In the genomic region with DNA sequence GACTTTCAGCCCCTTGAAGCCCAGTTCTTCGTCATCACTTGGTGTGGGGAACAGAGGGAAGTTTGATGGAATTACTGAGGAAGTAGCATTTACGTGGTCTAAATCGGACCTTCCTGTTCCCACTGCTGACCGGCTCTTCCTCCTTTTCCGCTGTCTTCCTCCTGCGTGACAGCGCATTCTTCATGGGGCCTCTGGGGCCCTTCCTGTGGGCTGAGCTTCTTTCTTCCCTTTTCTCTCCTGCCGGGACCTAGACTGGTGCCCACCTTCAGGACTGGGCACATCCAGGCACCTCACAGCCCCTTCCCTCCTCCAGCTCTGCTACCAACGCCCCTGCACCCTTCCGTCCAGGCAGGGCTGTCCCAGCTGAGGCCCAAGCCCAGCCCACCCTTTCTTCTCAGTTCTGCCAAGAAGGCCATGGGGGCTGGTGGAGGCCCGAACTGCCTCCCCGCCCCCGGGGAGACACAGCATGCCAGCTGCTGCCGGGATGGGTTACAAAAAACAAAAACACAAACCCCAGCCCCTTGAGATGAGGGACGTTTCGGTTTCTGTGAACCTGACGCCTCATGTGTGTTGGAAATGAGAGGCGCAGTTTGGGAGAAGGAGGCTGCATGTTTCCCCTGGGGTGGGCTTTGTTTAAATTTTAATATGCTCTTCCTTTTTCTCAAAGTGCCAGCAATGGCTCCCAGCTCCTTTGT, we compare ENCODE assay signal across 12 cellular contexts. TPM values are rescaled to one million over a fixed set of nuclear protein-coding genes. Genes with fewer than 3 reads are reported as not detected.
DNase-seq lines count a peak whose midpoint lies in the region; ATAC-seq and TF ChIP-seq lines count a peak whose summit lies in the region.
"Had no signal": no experiment of that assay in that cellular context is flagged by ENCODE, and none has a peak within 500 bp of the region (broad histone marks: within the 10 kb centered on the region; RNA-seq: fewer than 3 reads in every experiment).

No MANE protein-coding gene starts in this region.

- H3K27ac Mint-ChIP-seq in activated CD4-positive, alpha-beta memory T cell treated with anti-CD3 and anti-CD28 coated beads for 36 hours: no peak overlapping the region
- H3K27ac Mint-ChIP-seq in activated CD4-positive, alpha-beta memory T cell treated with anti-CD3 and anti-CD28 coated beads, Interleukin-2, amount 10 ng/mL, durations not matched to agents 7 days and 5 days: no peak overlapping the region
- H3K27ac Mint-ChIP-seq in endodermal cell: peak overlapping the region; percentile 44
- H3K27ac Mint-ChIP-seq: activated T-helper 1 cell treated with anti-CD3 and anti-CD28 coated beads, Interleukin-12 subunit alpha, Interleukin-12 subunit beta, Interleukin-2, Interleukin-4 antibody, amounts not matched to agents 30 ng/mL and 10 ng/mL and 1 ng/mL, durations not matched to agents 14 hours and 24 hours and 36 hours had no signal

- DNase-seq in activated CD4-positive, alpha-beta memory T cell treated with anti-CD3 and anti-CD28 coated beads for 36 hours: peak; percentile 3
- DNase-seq in activated CD4-positive, alpha-beta memory T cell treated with anti-CD3 and anti-CD28 coated beads, Interleukin-2, amount 10 ng/mL, durations not matched to agents 7 days and 5 days: no peak
- DNase-seq in endodermal cell: no peak
- peak; percentile 57 for DNase-seq in mesenteric fat pad (ENCODE audit: low spot score)
- peak; percentile 29 to 69 for DNase-seq in tibial artery
- DNase-seq in NCI-H510A (lab: John Stamatoyannopoulos, UW): no peak
- no peak for DNase-seq in cerebellar cortex (ENCODE audit: low spot score)
- DNase-seq: stimulated activated CD4-positive, alpha-beta T cell treated with anti-CD3 and anti-CD28 coated beads, Interleukin-15, amount 100 ng/mL, for 24 hours; stimulated activated naive CD8-positive, alpha-beta T cell treated with anti-CD3 and anti-CD28 coated beads, Interleukin-15, Interleukin-2, amounts not matched to agents 100 U/mL and 50 U/mL, for 24 hours had no signal

- H3K27me3 Mint-ChIP-seq in activated CD4-positive, alpha-beta memory T cell treated with anti-CD3 and anti-CD28 coated beads for 36 hours: no peaks in the 10 kb centered on the region
- H3K27me3 Mint-ChIP-seq in activated CD4-positive, alpha-beta memory T cell treated with anti-CD3 and anti-CD28 coated beads, Interleukin-2, amount 10 ng/mL, durations not matched to agents 7 days and 5 days: no peaks in the 10 kb centered on the region
- no peaks in the 10 kb centered on the region for H3K27me3 Mint-ChIP-seq in endodermal cell (ENCODE audit: insufficient read depth)
- H3K27me3 Mint-ChIP-seq: central memory CD8-positive, alpha-beta T cell had no signal

- H3K4me3 ChIP-seq in endodermal cell (ENCODE audit: low read length): no peak overlapping the region
- no peak overlapping the region for H3K4me3 ChIP-seq in tibial artery

- CTCF ChIA-PET in activated CD4-positive, alpha-beta memory T cell treated with anti-CD3 and anti-CD28 coated beads for 36 hours (lab: Charles Lee): no interaction called here
- CTCF ChIA-PET in activated CD4-positive, alpha-beta memory T cell treated with anti-CD3 and anti-CD28 coated beads, Interleukin-2, amount 10 ng/mL, durations not matched to agents 7 days and 5 days (lab: Charles Lee): no interaction called here

- H3K36me3 ChIP-seq in endodermal cell (ENCODE audit: control insufficient read depth, insufficient read depth, low read length) (no peaks in the 10 kb centered on the region), tibial artery (no peaks in the 10 kb centered on the region)

- H3K4me1 Mint-ChIP-seq in activated CD4-positive, alpha-beta memory T cell treated with anti-CD3 and anti-CD28 coated beads for 36 hours (ENCODE audit: low read depth): peaks cover 42% of the 10 kb centered on the region
- H3K4me1 Mint-ChIP-seq in activated CD4-positive, alpha-beta memory T cell treated with anti-CD3 and anti-CD28 coated beads, Interleukin-2, amount 10 ng/mL, durations not matched to agents 7 days and 5 days: peaks cover 39% of the 10 kb centered on the region
- peaks cover 18% of the 10 kb centered on the region for H3K4me1 Mint-ChIP-seq in endodermal cell

- no peaks in the 10 kb centered on the region for H3K9me3 Mint-ChIP-seq in activated CD4-positive, alpha-beta memory T cell treated with anti-CD3 and anti-CD28 coated beads for 36 hours
- H3K9me3 Mint-ChIP-seq in activated CD4-positive, alpha-beta memory T cell treated with anti-CD3 and anti-CD28 coated beads, Interleukin-2, amount 10 ng/mL, durations not matched to agents 7 days and 5 days: no peaks in the 10 kb centered on the region
- H3K9me3 Mint-ChIP-seq in endodermal cell: no peaks in the 10 kb centered on the region
- H3K9me3 Mint-ChIP-seq: activated T-helper 1 cell treated with anti-CD3 and anti-CD28 coated beads, Interleukin-12 subunit alpha, Interleukin-12 subunit beta, Interleukin-2, Interleukin-4 antibody, amounts not matched to agents 30 ng/mL and 10 ng/mL and 1 ng/mL, durations not matched to agents 14 hours and 24 hours and 36 hours; central memory CD8-positive, alpha-beta T cell had no signal

- H3K27me3 ChIP-seq in endodermal cell (ENCODE audit: control insufficient read depth, insufficient read depth, low read length, poor library complexity, severe bottlenecking): no peaks in the 10 kb centered on the region
- no peaks in the 10 kb centered on the region for H3K27me3 ChIP-seq in tibial artery

- intact Hi-C loops in activated CD4-positive, alpha-beta memory T cell treated with anti-CD3 and anti-CD28 coated beads for 36 hours (cut with micrococcal nuclease): no loop called here
- intact Hi-C loops in tibial artery (cut with DNase I; ENCODE audit: low total_unique reads): no loop called here

- POLR2A ChIA-PET in activated CD4-positive, alpha-beta memory T cell treated with anti-CD3 and anti-CD28 coated beads for 36 hours (lab: Charles Lee): no interaction called here
- POLR2A ChIA-PET in activated CD4-positive, alpha-beta memory T cell treated with anti-CD3 and anti-CD28 coated beads, Interleukin-2, amount 10 ng/mL, durations not matched to agents 7 days and 5 days (lab: Charles Lee): interaction anchor here (0.7 kb wide), 1 partner anchor 180 kb away, joined by 3 read pairs; a partner anchor contains a TSS

- H3K9ac ChIP-seq in endodermal cell (ENCODE audit: extremely low read depth, low read length, poor library complexity, severe bottlenecking): no peak overlapping the region

- no peak overlapping the region for H3K4me3 Mint-ChIP-seq in activated CD4-positive, alpha-beta memory T cell treated with anti-CD3 and anti-CD28 coated beads for 36 hours
- no peak overlapping the region for H3K4me3 Mint-ChIP-seq in activated CD4-positive, alpha-beta memory T cell treated with anti-CD3 and anti-CD28 coated beads, Interleukin-2, amount 10 ng/mL, durations not matched to agents 7 days and 5 days
- H3K4me3 Mint-ChIP-seq in endodermal cell: no peak overlapping the region
- H3K4me3 Mint-ChIP-seq: activated T-helper 1 cell treated with anti-CD3 and anti-CD28 coated beads, Interleukin-12 subunit alpha, Interleukin-12 subunit beta, Interleukin-2, Interleukin-4 antibody, amounts not matched to agents 30 ng/mL and 10 ng/mL and 1 ng/mL, durations not matched to agents 14 hours and 24 hours and 36 hours; central memory CD8-positive, alpha-beta T cell had no signal

- H3K27ac ChIP-seq in endodermal cell (ENCODE audit: low read depth, low read length) (no peak overlapping the region), tibial artery (no peak overlapping the region)

- peaks cover 13% of the 10 kb centered on the region for H3K4me1 ChIP-seq in endodermal cell (ENCODE audit: control insufficient read depth, insufficient read depth, low read length)
- H3K4me1 ChIP-seq in tibial artery: peaks cover 0 to 9% (median 2%) of the 10 kb centered on the region in 4 donors

- 84 to 87% methylated on average over 6 to 17 of the region's 18 CpGs for WGBS in endodermal cell (ENCODE audit: insufficient coverage in 1 of 2, insufficient read length in 1 of 2), 2 experiments

- H3K9me3 ChIP-seq in endodermal cell (ENCODE audit: control insufficient read depth, low read length): no peaks in the 10 kb centered on the region
- H3K9me3 ChIP-seq in tibial artery: no peaks in the 10 kb centered on the region

- TF ChIP-seq CTCF in endodermal cell (conservative IDR thresholded peaks at IDR 0.05) (no peak), tibial artery (IDR thresholded peaks at IDR 0.05) (no peak)

- ATAC-seq in HG03460 (IDR thresholded peaks at IDR 0.05; ENCODE audit: unreplicated experiment): no peak
- ATAC-seq: stimulated activated naive CD8-positive, alpha-beta T cell treated with anti-CD3 and anti-CD28 coated beads, Interleukin-15, Interleukin-2, amounts not matched to agents 100 U/mL and 50 U/mL, for 24 hours had no signal

- H3K36me3 Mint-ChIP-seq in activated CD4-positive, alpha-beta memory T cell treated with anti-CD3 and anti-CD28 coated beads for 36 hours: no peaks in the 10 kb centered on the region
- peaks cover 13% of the 10 kb centered on the region for H3K36me3 Mint-ChIP-seq in activated CD4-positive, alpha-beta memory T cell treated with anti-CD3 and anti-CD28 coated beads, Interleukin-2, amount 10 ng/mL, durations not matched to agents 7 days and 5 days (ENCODE audit: low read depth)
- H3K36me3 Mint-ChIP-seq in endodermal cell (ENCODE audit: low read depth): peaks cover 5% of the 10 kb centered on the region

RNA-seq across cellular contexts. Expression of a gene that starts 19.1 kb away (rescaled TPM):
- total RNA-seq in activated CD4-positive, alpha-beta memory T cell treated with anti-CD3 and anti-CD28 coated beads for 36 hours: 10 to 100 TPM; 27.0 to 28.5 TPM
- 10 to 100 TPM; 19.4 to 20.7 TPM for total RNA-seq in activated CD4-positive, alpha-beta memory T cell treated with anti-CD3 and anti-CD28 coated beads, Interleukin-2, amount 10 ng/mL, durations not matched to agents 7 days and 5 days
- total RNA-seq in endodermal cell (10 to 100 TPM; 31.8 to 39.1 TPM), mesenteric fat pad (11.5 TPM)
- polyA plus RNA-seq in endodermal cell (2013, experiment 1 of 2): 37.1 TPM
- polyA plus RNA-seq in endodermal cell (2013, experiment 2 of 2): 33.8 TPM

Comparison
In these comparisons a context has a peak if more than half of its experiments do, and no peak if none do; other contexts are left out.
1. DNase-seq: peak in activated CD4-positive, alpha-beta memory T cell treated with anti-CD3 and anti-CD28 coated beads for 36 hours (single experiment), mesenteric fat pad (single experiment) and tibial artery (2 of 2); none in activated CD4-positive, alpha-beta memory T cell treated with anti-CD3 and anti-CD28 coated beads, Interleukin-2, amount 10 ng/mL, durations not matched to agents 7 days and 5 days (single experiment), endodermal cell (single experiment), NCI-H510A (single experiment) and cerebellar cortex (single experiment).